In genomic region chr5:133006653-133007052, GRCh38 we compare ENCODE assay signal across 22 cellular contexts. TPM values are rescaled to one million over a fixed set of nuclear protein-coding genes. Genes with fewer than 3 reads are reported as not detected.
DNase-seq lines count a peak whose midpoint lies in the region; ATAC-seq, FAIRE-seq and TF ChIP-seq lines count a peak whose summit lies in the region.
"Had no signal": no experiment of that assay in that cellular context is flagged by ENCODE, and none has a peak within 500 bp of the region (broad histone marks: within the 10 kb centered on the region; RNA-seq: fewer than 3 reads in every experiment).

No MANE protein-coding gene starts in this region.

- H3K36me3 Mint-ChIP-seq in activated CD4-positive, alpha-beta memory T cell treated with anti-CD3 and anti-CD28 coated beads, Interleukin-2, amount 10 ng/mL, durations not matched to agents 7 days and 5 days (ENCODE audit: low read depth), result peaks cover 21% of the 10 kb centered on the region

- H3K4me1 Mint-ChIP-seq in activated CD4-positive, alpha-beta memory T cell treated with anti-CD3 and anti-CD28 coated beads, Interleukin-2, amount 10 ng/mL, durations not matched to agents 7 days and 5 days, result peaks cover 2% of the 10 kb centered on the region
- H3K4me1 Mint-ChIP-seq: GM23338 had no signal

- ATAC-seq in SK-N-SH treated with all-trans-retinoic acid at 6 μM for 48 hours, result peak; percentile 50; the same call in 1 of the 3 replicates
- ATAC-seq: GM23338 had no signal

- TF ChIP-seq RAD21 in SK-N-SH (IDR thresholded peaks at IDR 0.05; ENCODE audit: low read length), result no peak

- no peaks in the 10 kb centered on the region for H4K20me1 ChIP-seq in SK-N-SH (ENCODE audit: insufficient read depth)

- no peak overlapping the region for H3K27ac ChIP-seq in SK-N-SH (ENCODE audit: low read depth in 2 of 2, low read length in 1 of 2)
- H3K27ac ChIP-seq: 22Rv1 had no signal

- no peaks in the 10 kb centered on the region for H3K9me3 Mint-ChIP-seq in activated CD4-positive, alpha-beta memory T cell treated with anti-CD3 and anti-CD28 coated beads, Interleukin-2, amount 10 ng/mL, durations not matched to agents 7 days and 5 days
- H3K9me3 Mint-ChIP-seq: CD4-positive, alpha-beta T cell had no signal

- H3K79me2 ChIP-seq in SK-N-SH (ENCODE audit: insufficient read depth), result peaks cover 12% of the 10 kb centered on the region

- no peak for TF ChIP-seq EP300 in SK-N-SH (IDR thresholded peaks at IDR 0.05; ENCODE audit: borderline replicate concordance in 1 of 2, low read depth in 1 of 2, low read length in 1 of 2)

- H3K4me3 Mint-ChIP-seq in activated CD4-positive, alpha-beta memory T cell treated with anti-CD3 and anti-CD28 coated beads, Interleukin-2, amount 10 ng/mL, durations not matched to agents 7 days and 5 days, result no peak overlapping the region
- H3K4me3 Mint-ChIP-seq: CD4-positive, alpha-beta T cell; GM23338 had no signal

- H2AFZ ChIP-seq in SK-N-SH (ENCODE audit: low read depth), result no peak overlapping the region
- H2AFZ ChIP-seq: GM23338 had no signal

- TF ChIP-seq CTCF in SK-N-SH (IDR thresholded peaks at IDR 0.05), result no peak
- TF ChIP-seq CTCF in astrocyte of the spinal cord (IDR thresholded peaks at IDR 0.05; ENCODE audit: low read depth, low read length), result no peak

- in situ Hi-C loops in astrocyte of the spinal cord (cut with HindIII; ENCODE audit: low sequenced_read_pairs), result no loop called here

- H3K27me3 Mint-ChIP-seq in activated CD4-positive, alpha-beta memory T cell treated with anti-CD3 and anti-CD28 coated beads, Interleukin-2, amount 10 ng/mL, durations not matched to agents 7 days and 5 days, result no peaks in the 10 kb centered on the region
- H3K27me3 Mint-ChIP-seq: CD4-positive, alpha-beta T cell had no signal

- DNase-seq in SK-N-SH, result no peak
- DNase-seq in astrocyte of the spinal cord (ENCODE audit: low read depth, low spot score), result peak; percentile 16
- DNase-seq in iris pigment epithelial cell (ENCODE audit: low read depth), result peak; percentile 55
- DNase-seq in SKM-1 treated with dmso at 0.1 percent for 144 hours (lab: John Stamatoyannopoulos, UW; ENCODE audit: unreplicated experiment), result no peak
- DNase-seq in activated CD4-positive, alpha-beta memory T cell treated with anti-CD3 and anti-CD28 coated beads, Interleukin-2, amount 10 ng/mL, durations not matched to agents 7 days and 5 days, result no peak
- no peak for DNase-seq in urothelium cell line (ENCODE audit: low spot score)
- DNase-seq in DMS79 treated with DMSO at 0.1 percent for 48 hours (lab: John Stamatoyannopoulos, UW), result no peak
- DNase-seq: CD4-positive, alpha-beta T cell; HCEC 1CT; Kasumi-1; MG63; NCI-H1048; NCI-H2081 treated with DMSO at 0.1 percent for 48 hours; NCI-H82; OCI-M1; RPMI8226; SIG-M5 had no signal

- H3K4me3 ChIP-seq in SK-N-SH (ENCODE audit: low read depth in 2 of 2, low read length in 1 of 2) (no peak overlapping the region), astrocyte of the spinal cord (ENCODE audit: low read depth, low read length) (no peak overlapping the region)
- H3K4me3 ChIP-seq: GM23338, MG63 had no signal

- no peaks in the 10 kb centered on the region for H3K9me2 ChIP-seq in SK-N-SH

- no peak overlapping the region for H3K9ac ChIP-seq in SK-N-SH

- peaks cover 3 to 24% of the 10 kb centered on the region in 2 experiments for H3K36me3 ChIP-seq in SK-N-SH (replicated peaks in 1 of 2; ENCODE audit: control insufficient read depth in 1 of 2, insufficient read depth in 2 of 2, low read length in 1 of 2)

- no peak overlapping the region for H3K27ac Mint-ChIP-seq in activated CD4-positive, alpha-beta memory T cell treated with anti-CD3 and anti-CD28 coated beads, Interleukin-2, amount 10 ng/mL, durations not matched to agents 7 days and 5 days
- H3K27ac Mint-ChIP-seq: CD4-positive, alpha-beta T cell; GM23338 had no signal

- no peaks in the 10 kb centered on the region for H3K27me3 ChIP-seq in SK-N-SH (ENCODE audit: insufficient read depth)
- H3K27me3 ChIP-seq: MG63 had no signal

- no peaks in the 10 kb centered on the region for H3K9me3 ChIP-seq in SK-N-SH
- H3K9me3 ChIP-seq: MG63 had no signal

- FAIRE-seq in urothelium cell line (lab: Jason Lieb, UNC), result no peak
- FAIRE-seq: GM12891, HTR-8/SVneo had no signal

- H3K4me1 ChIP-seq in SK-N-SH (ENCODE audit: control insufficient read depth in 1 of 2, insufficient read depth in 2 of 2, low read depth in 1 of 2, low read length in 1 of 2), result no peaks in the 10 kb centered on the region

- POLR2A ChIA-PET in SK-N-SH (lab: Yijun Ruan, JAX), result interaction anchor here (0.5 kb wide), 1 partner anchor 30 kb away, joined by 3 read pairs; no protein-coding TSS in a partner anchor
- POLR2A ChIA-PET in activated CD4-positive, alpha-beta memory T cell treated with anti-CD3 and anti-CD28 coated beads, Interleukin-2, amount 10 ng/mL, durations not matched to agents 7 days and 5 days (lab: Charles Lee), result no interaction called here

- no peak overlapping the region for H3K4me2 ChIP-seq in SK-N-SH
- H3K4me2 ChIP-seq: GM23338 had no signal

- WGBS in SK-N-SH (ENCODE audit: low lambda C conversion rate), result 32% methylated on average over 1 of the region's 1 CpG

- CTCF ChIA-PET in SK-N-SH (lab: Yijun Ruan, JAX), result no interaction called here
- CTCF ChIA-PET in activated CD4-positive, alpha-beta memory T cell treated with anti-CD3 and anti-CD28 coated beads, Interleukin-2, amount 10 ng/mL, durations not matched to agents 7 days and 5 days (lab: Charles Lee), result no interaction called here

- H3F3A ChIP-seq in SK-N-SH (replicated peaks; ENCODE audit: insufficient read depth), result no peaks in the 10 kb centered on the region

TF ChIP-seq in SK-N-SH treated with all-trans-retinoic acid at 6 μM for 48 hours, 23 proteins besides CTCF, POLR2A, EP300 and RAD21 (continues in another document):
- TF ChIP-seq POU6F1 (CRISPR knock-in tag; IDR thresholded peaks at IDR 0.05; ENCODE audit: borderline replicate concordance, low read depth) (no peak), ISL1 (CRISPR knock-in tag; IDR thresholded peaks at IDR 0.05) (no peak)

TF ChIP-seq in SK-N-SH, 30 proteins besides CTCF, POLR2A, EP300 and RAD21 (continues in another document):
- TF ChIP-seq ZBTB33 (IDR thresholded peaks at IDR 0.05; ENCODE audit: borderline replicate concordance, low read depth), result no peak
- no peak for TF ChIP-seq PBX3 (IDR thresholded peaks at IDR 0.05)
- no peak for TF ChIP-seq POLR2AphosphoS5 (IDR thresholded peaks at IDR 0.05; ENCODE audit: low read depth, low read length)
- no peak for TF ChIP-seq IRF3 (IDR thresholded peaks at IDR 0.05; ENCODE audit: low read depth, low read length)

RNA-seq across cellular contexts. Expression of gene ZCCHC10, which starts 19.7 kb away (rescaled TPM):
- 26.3 and 28.4 TPM in 2 replicates for polyA plus RNA-seq in SK-N-SH (2012; rRNA removed)
- polyA plus RNA-seq in SK-N-SH (2012; cell fraction: cytosol; rRNA removed), result 25.5 and 32.7 TPM in 2 replicates
- 10.6 and 12.8 TPM in 2 replicates for polyA plus RNA-seq in SK-N-SH (2012; cell fraction: nucleus; rRNA removed)
- 10 to 100 TPM; 27.9 to 28.0 TPM for total RNA-seq in activated CD4-positive, alpha-beta memory T cell treated with anti-CD3 and anti-CD28 coated beads, Interleukin-2, amount 10 ng/mL, durations not matched to agents 7 days and 5 days

RNA-seq across cellular contexts. Expression of gene AFF4, which starts 43.2 kb away (rescaled TPM):
- 8.1 and 11.9 TPM in 2 replicates for polyA plus RNA-seq in SK-N-SH (2012; rRNA removed)
- 12.9 and 13.2 TPM in 2 replicates for polyA plus RNA-seq in SK-N-SH (2012; cell fraction: cytosol; rRNA removed)
- 10.5 and 23.3 TPM in 2 replicates for polyA plus RNA-seq in SK-N-SH (2012; cell fraction: nucleus; rRNA removed)
- 10 to 100 TPM; 33.1 to 33.3 TPM for total RNA-seq in activated CD4-positive, alpha-beta memory T cell treated with anti-CD3 and anti-CD28 coated beads, Interleukin-2, amount 10 ng/mL, durations not matched to agents 7 days and 5 days

RNA-seq across cellular contexts. Expression of gene HSPA4, which starts 45.2 kb away (rescaled TPM):
- polyA plus RNA-seq in SK-N-SH (2012; rRNA removed), result 18.8 and 20.2 TPM in 2 replicates
- polyA plus RNA-seq in SK-N-SH (2012; cell fraction: cytosol; rRNA removed), result 29.1 and 50.4 TPM in 2 replicates
- polyA plus RNA-seq in SK-N-SH (2012; cell fraction: nucleus; rRNA removed), result 14.9 and 29.0 TPM in 2 replicates
- 10 to 100 TPM; 88.2 to 94.6 TPM for total RNA-seq in activated CD4-positive, alpha-beta memory T cell treated with anti-CD3 and anti-CD28 coated beads, Interleukin-2, amount 10 ng/mL, durations not matched to agents 7 days and 5 days

Comparison
In these comparisons a context has a peak if more than half of its experiments do, and no peak if none do; other contexts are left out.
1. DNase-seq: peak in astrocyte of the spinal cord (single experiment) and iris pigment epithelial cell (single experiment); none in SK-N-SH (single experiment), SKM-1 treated with dmso at 0.1 percent for 144 hours (single experiment), activated CD4-positive, alpha-beta memory T cell treated with anti-CD3 and anti-CD28 coated beads, Interleukin-2, amount 10 ng/mL, durations not matched to agents 7 days and 5 days (single experiment), urothelium cell line (single experiment) and DMS79 treated with DMSO at 0.1 percent for 48 hours (single experiment).